1 cellular context compared by ENCODE assay signal in genomic region chr9:112012026-112012902, GRCh38.
TF ChIP-seq lines count a peak whose summit lies in the region.

No MANE protein-coding gene starts in this region.

TF ChIP-seq in GM12878, 131 proteins besides CTCF, POLR2A, EP300 and RAD21 (continued from another document):
- TF ChIP-seq EED (IDR thresholded peaks at IDR 0.05; ENCODE audit: low read depth) (peak; percentile 100), RAD51 (IDR thresholded peaks at IDR 0.05) (peak; percentile 49; the same call in 1 of the 2 replicates), CBFB (IDR thresholded peaks at IDR 0.05; ENCODE audit: low read depth) (peak; percentile 94), POLR2AphosphoS2 (IDR thresholded peaks at IDR 0.05; ENCODE audit: low read depth, low read length) (no peak), KLF5 (IDR thresholded peaks at IDR 0.05; ENCODE audit: partially characterized antibody) (peak; percentile 16), EZH2 (IDR thresholded peaks at IDR 0.05; ENCODE audit: borderline replicate concordance, control insufficient read depth, low read depth, low read length) (no peak), CHD4 (IDR thresholded peaks at IDR 0.05) (no peak), PML (IDR thresholded peaks at IDR 0.05; ENCODE audit: low read length) (peak; percentile 85), MEF2B (IDR thresholded peaks at IDR 0.05; ENCODE audit: partially characterized antibody, poor library complexity, severe bottlenecking) (peak; percentile 91), SUZ12 (IDR thresholded peaks at IDR 0.05; ENCODE audit: unreplicated experiment) (no peak), PAX5 (IDR thresholded peaks at IDR 0.05; ENCODE audit: borderline replicate concordance, low read depth, low read length) (peak; percentile 92; the same call in 1 of the 2 replicates), SKIL (IDR thresholded peaks at IDR 0.05; ENCODE audit: low read depth, poor library complexity, severe bottlenecking) (peak; percentile 84), SPI1 (IDR thresholded peaks at IDR 0.05; ENCODE audit: borderline replicate concordance, insufficient read depth, low read depth, low read length) (peak; percentile 94), SRF (IDR thresholded peaks at IDR 0.05; ENCODE audit: low read depth in 2 of 2, low read length in 2 of 2) (peak in 1 of 2 experiments; percentile 70; a peak in 2 of 4 replicates), NKRF (conservative IDR thresholded peaks at IDR 0.05) (no peak), ZNF24 (IDR thresholded peaks at IDR 0.05) (peak; percentile 78), HDGF (IDR thresholded peaks at IDR 0.05) (no peak), GATAD2B (conservative IDR thresholded peaks at IDR 0.05; ENCODE audit: low read depth) (peak; percentile 88), CHD1 (IDR thresholded peaks at IDR 0.05; ENCODE audit: low read depth, low read length) (no peak), IRF3 (IDR thresholded peaks at IDR 0.05) (no peak), DPF2 (IDR thresholded peaks at IDR 0.05) (peak; percentile 99), ESRRA (IDR thresholded peaks at IDR 0.05; ENCODE audit: low read length) (no peak), SREBF2 (IDR thresholded peaks at IDR 0.05; ENCODE audit: low read length) (no peak), ASH2L (IDR thresholded peaks at IDR 0.05; ENCODE audit: borderline replicate concordance, low read depth) (no peak), RFX5 (IDR thresholded peaks at IDR 0.05; ENCODE audit: low read depth, low read length) (no peak), RB1 (IDR thresholded peaks at IDR 0.05; ENCODE audit: borderline replicate concordance) (no peak), ZNF207 (IDR thresholded peaks at IDR 0.05; ENCODE audit: borderline replicate concordance) (no peak), ZBED1 (IDR thresholded peaks at IDR 0.05; ENCODE audit: borderline replicate concordance) (peak; percentile 95), MTA2 (IDR thresholded peaks at IDR 0.05; ENCODE audit: low read depth) (peak; percentile 96), TBL1XR1 (IDR thresholded peaks at IDR 0.05; ENCODE audit: low read depth, low read length) (peak; percentile 94), SREBF1 (IDR thresholded peaks at IDR 0.05; ENCODE audit: low read length) (no peak), KDM1A (IDR thresholded peaks at IDR 0.05; ENCODE audit: borderline replicate concordance) (no peak), RBBP5 (conservative IDR thresholded peaks at IDR 0.05) (no peak), BMI1 (IDR thresholded peaks at IDR 0.05; ENCODE audit: borderline replicate concordance) (peak; percentile 85), WRNIP1 (IDR thresholded peaks at IDR 0.05; ENCODE audit: borderline replicate concordance, low read depth, low read length) (no peak), CEBPB (IDR thresholded peaks at IDR 0.05; ENCODE audit: borderline replicate concordance in 1 of 2, low read depth in 2 of 2, low read length in 2 of 2) (peak in 1 of 2 experiments; percentile 77; a peak in 1 of 4 replicates), KAT2A (conservative IDR thresholded peaks at IDR 0.05; ENCODE audit: control insufficient read depth, low read depth, low read length) (no peak), RCOR1 (conservative IDR thresholded peaks at IDR 0.05; ENCODE audit: low read depth, low read length) (0 out of 2 replicates have a peak, but pooled peaks have one; percentile 64), CBX5 (IDR thresholded peaks at IDR 0.05; ENCODE audit: low read depth) (peak; percentile 96), CBX3 (IDR thresholded peaks at IDR 0.05; ENCODE audit: borderline replicate concordance, low read depth) (no peak), E2F8 (IDR thresholded peaks at IDR 0.05; ENCODE audit: low read depth, partially characterized antibody) (no peak), NR2C2 (IDR thresholded peaks at IDR 0.05; ENCODE audit: borderline replicate concordance, control insufficient read depth, insufficient read length, low read depth) (no peak), ATF3 (IDR thresholded peaks at IDR 0.05; ENCODE audit: borderline replicate concordance, extremely low read depth, low read depth, low read length) (no peak), JUND (IDR thresholded peaks at IDR 0.05; ENCODE audit: low read depth, low read length) (peak; percentile 75; the same call in 1 of the 2 replicates), RELA (IDR thresholded peaks at IDR 0.05; ENCODE audit: borderline replicate concordance, partially characterized antibody) (peak; percentile 76), POU2F2 (IDR thresholded peaks at IDR 0.05; ENCODE audit: borderline replicate concordance, low read depth, low read length) (peak; percentile 73; the same call in 1 of the 3 replicates), SMARCA5 (IDR thresholded peaks at IDR 0.05) (peak; percentile 74; the same call in 1 of the 2 replicates), FOXM1 (IDR thresholded peaks at IDR 0.05; ENCODE audit: low read depth, low read length) (peak; percentile 99), TAF1 (IDR thresholded peaks at IDR 0.05; ENCODE audit: borderline replicate concordance, low read depth, low read length) (no peak)
- TF ChIP-seq, protein P1, sequence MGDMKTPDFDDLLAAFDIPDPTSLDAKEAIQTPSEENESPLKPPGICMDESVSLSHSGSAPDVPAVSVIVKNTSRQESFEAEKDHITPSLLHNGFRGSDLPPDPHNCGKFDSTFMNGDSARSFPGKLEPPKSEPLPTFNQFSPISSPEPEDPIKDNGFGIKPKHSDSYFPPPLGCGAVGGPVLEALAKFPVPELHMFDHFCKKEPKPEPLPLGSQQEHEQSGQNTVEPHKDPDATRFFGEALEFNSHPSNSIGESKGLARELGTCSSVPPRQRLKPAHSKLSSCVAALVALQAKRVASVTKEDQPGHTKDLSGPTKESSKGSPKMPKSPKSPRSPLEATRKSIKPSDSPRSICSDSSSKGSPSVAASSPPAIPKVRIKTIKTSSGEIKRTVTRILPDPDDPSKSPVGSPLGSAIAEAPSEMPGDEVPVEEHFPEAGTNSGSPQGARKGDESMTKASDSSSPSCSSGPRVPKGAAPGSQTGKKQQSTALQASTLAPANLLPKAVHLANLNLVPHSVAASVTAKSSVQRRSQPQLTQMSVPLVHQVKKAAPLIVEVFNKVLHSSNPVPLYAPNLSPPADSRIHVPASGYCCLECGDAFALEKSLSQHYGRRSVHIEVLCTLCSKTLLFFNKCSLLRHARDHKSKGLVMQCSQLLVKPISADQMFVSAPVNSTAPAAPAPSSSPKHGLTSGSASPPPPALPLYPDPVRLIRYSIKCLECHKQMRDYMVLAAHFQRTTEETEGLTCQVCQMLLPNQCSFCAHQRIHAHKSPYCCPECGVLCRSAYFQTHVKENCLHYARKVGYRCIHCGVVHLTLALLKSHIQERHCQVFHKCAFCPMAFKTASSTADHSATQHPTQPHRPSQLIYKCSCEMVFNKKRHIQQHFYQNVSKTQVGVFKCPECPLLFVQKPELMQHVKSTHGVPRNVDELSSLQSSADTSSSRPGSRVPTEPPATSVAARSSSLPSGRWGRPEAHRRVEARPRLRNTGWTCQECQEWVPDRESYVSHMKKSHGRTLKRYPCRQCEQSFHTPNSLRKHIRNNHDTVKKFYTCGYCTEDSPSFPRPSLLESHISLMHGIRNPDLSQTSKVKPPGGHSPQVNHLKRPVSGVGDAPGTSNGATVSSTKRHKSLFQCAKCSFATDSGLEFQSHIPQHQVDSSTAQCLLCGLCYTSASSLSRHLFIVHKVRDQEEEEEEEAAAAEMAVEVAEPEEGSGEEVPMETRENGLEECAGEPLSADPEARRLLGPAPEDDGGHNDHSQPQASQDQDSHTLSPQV (IDR thresholded peaks at IDR 0.05): no peak
- TF ChIP-seq, protein P2, sequence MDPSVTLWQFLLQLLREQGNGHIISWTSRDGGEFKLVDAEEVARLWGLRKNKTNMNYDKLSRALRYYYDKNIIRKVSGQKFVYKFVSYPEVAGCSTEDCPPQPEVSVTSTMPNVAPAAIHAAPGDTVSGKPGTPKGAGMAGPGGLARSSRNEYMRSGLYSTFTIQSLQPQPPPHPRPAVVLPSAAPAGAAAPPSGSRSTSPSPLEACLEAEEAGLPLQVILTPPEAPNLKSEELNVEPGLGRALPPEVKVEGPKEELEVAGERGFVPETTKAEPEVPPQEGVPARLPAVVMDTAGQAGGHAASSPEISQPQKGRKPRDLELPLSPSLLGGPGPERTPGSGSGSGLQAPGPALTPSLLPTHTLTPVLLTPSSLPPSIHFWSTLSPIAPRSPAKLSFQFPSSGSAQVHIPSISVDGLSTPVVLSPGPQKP (IDR thresholded peaks at IDR 0.05; ENCODE audit: low read depth, low read length): no peak
- TF ChIP-seq, protein P3, sequence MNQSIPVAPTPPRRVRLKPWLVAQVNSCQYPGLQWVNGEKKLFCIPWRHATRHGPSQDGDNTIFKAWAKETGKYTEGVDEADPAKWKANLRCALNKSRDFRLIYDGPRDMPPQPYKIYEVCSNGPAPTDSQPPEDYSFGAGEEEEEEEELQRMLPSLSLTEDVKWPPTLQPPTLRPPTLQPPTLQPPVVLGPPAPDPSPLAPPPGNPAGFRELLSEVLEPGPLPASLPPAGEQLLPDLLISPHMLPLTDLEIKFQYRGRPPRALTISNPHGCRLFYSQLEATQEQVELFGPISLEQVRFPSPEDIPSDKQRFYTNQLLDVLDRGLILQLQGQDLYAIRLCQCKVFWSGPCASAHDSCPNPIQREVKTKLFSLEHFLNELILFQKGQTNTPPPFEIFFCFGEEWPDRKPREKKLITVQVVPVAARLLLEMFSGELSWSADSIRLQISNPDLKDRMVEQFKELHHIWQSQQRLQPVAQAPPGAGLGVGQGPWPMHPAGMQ (IDR thresholded peaks at IDR 0.05; ENCODE audit: borderline replicate concordance): no peak
- TF ChIP-seq, protein P4, sequence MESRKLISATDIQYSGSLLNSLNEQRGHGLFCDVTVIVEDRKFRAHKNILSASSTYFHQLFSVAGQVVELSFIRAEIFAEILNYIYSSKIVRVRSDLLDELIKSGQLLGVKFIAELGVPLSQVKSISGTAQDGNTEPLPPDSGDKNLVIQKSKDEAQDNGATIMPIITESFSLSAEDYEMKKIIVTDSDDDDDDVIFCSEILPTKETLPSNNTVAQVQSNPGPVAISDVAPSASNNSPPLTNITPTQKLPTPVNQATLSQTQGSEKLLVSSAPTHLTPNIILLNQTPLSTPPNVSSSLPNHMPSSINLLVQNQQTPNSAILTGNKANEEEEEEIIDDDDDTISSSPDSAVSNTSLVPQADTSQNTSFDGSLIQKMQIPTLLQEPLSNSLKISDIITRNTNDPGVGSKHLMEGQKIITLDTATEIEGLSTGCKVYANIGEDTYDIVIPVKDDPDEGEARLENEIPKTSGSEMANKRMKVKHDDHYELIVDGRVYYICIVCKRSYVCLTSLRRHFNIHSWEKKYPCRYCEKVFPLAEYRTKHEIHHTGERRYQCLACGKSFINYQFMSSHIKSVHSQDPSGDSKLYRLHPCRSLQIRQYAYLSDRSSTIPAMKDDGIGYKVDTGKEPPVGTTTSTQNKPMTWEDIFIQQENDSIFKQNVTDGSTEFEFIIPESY (IDR thresholded peaks at IDR 0.05): no peak
